11 cellular contexts compared by ENCODE assay signal in genomic region chr14:76810525-76810924, GRCh38. TPM values are rescaled to one million over a fixed set of nuclear protein-coding genes. Genes with fewer than 3 reads are reported as not detected.
DNase-seq lines count a peak whose midpoint lies in the region; ATAC-seq and TF ChIP-seq lines count a peak whose summit lies in the region.
"Had no signal": no experiment of that assay in that cellular context is flagged by ENCODE, and none has a peak within 500 bp of the region (broad histone marks: within the 10 kb centered on the region; RNA-seq: fewer than 3 reads in every experiment).

No MANE protein-coding gene starts in this region.

- H3K27me3 Mint-ChIP-seq in T-cell, result no peaks in the 10 kb centered on the region

- no peak overlapping the region for H2BK5ac ChIP-seq in mesendoderm (ENCODE audit: low read length)

- peak overlapping the region; percentile 53 to 81 for H3K27ac Mint-ChIP-seq in T-cell

- no peak overlapping the region for H3K18ac ChIP-seq in mesendoderm (ENCODE audit: low read length)

- no peak overlapping the region for H2AFZ ChIP-seq in fibroblast of lung (ENCODE audit: low read length)

- no peak for DNase-seq in HAP-1 (ENCODE audit: low spot score in 2 of 2)
- DNase-seq in T-cell, result no peak
- no peak for DNase-seq in fibroblast of lung (ENCODE audit: low read depth in 2 of 2)
- DNase-seq in retina, result peak; percentile 27
- no peak for DNase-seq in mucosa of gallbladder (ENCODE audit: low spot score)
- no peak for DNase-seq in T-helper 9 cell
- DNase-seq in mesendoderm, result no peak
- DNase-seq in SHP77 (lab: John Stamatoyannopoulos, UW), result no peak

- H3K27me3 ChIP-seq in HAP-1 (ENCODE audit: low read depth), result no peaks in the 10 kb centered on the region
- no peaks in the 10 kb centered on the region for H3K27me3 ChIP-seq in fibroblast of lung (ENCODE audit: control insufficient read depth, insufficient read depth, low read length)
- no peaks in the 10 kb centered on the region for H3K27me3 ChIP-seq in mesendoderm (ENCODE audit: insufficient read depth, low read length, poor library complexity)
- H3K27me3 ChIP-seq: gastroesophageal sphincter had no signal

- no peak overlapping the region for H3K27ac ChIP-seq in fibroblast of lung (ENCODE audit: insufficient read depth, low read length)
- no peak overlapping the region for H3K27ac ChIP-seq in mesendoderm (ENCODE audit: low read depth, low read length)

- H3K4ac ChIP-seq in mesendoderm (ENCODE audit: low read depth, low read length), result no peak overlapping the region

- peaks cover 31% of the 10 kb centered on the region for H3K36me3 ChIP-seq in HAP-1 (replicated peaks)
- H3K36me3 ChIP-seq in fibroblast of lung (ENCODE audit: control insufficient read depth, insufficient read depth, low read length), result peaks cover 3% of the 10 kb centered on the region
- H3K36me3 ChIP-seq in mesendoderm (ENCODE audit: control insufficient read depth, insufficient read depth, low read length), result no peaks in the 10 kb centered on the region

- peaks cover 31% of the 10 kb centered on the region for H3K36me3 Mint-ChIP-seq in T-cell

- no peak for TF ChIP-seq CTCF in fibroblast of lung (conservative IDR thresholded peaks at IDR 0.05 in 1 of 2, IDR thresholded peaks at IDR 0.05 in 1 of 2; ENCODE audit: low read depth in 1 of 2, low read length in 2 of 2)

- CTCF ChIA-PET in T-cell (lab: Charles Lee), result interaction anchor here (0.7 to 1.5 kb wide), 4 partner anchors 8 to 793 kb away, joined by 3 to 10 read pairs (median 5); no protein-coding TSS in a partner anchor

- in situ Hi-C loops in HAP-1 (cut with MboI; ENCODE audit: low sequenced_read_pairs), result no loop called here

- no peak overlapping the region for H2AK5ac ChIP-seq in mesendoderm (ENCODE audit: low read length)

- no peak overlapping the region for H4K5ac ChIP-seq in mesendoderm (ENCODE audit: low read length)

- no peak overlapping the region for H3K56ac ChIP-seq in mesendoderm (ENCODE audit: low read length)

- H3K79me2 ChIP-seq in fibroblast of lung (ENCODE audit: control insufficient read depth, insufficient read depth, low read length), result no peaks in the 10 kb centered on the region
- peaks cover 2% of the 10 kb centered on the region for H3K79me2 ChIP-seq in mesendoderm (ENCODE audit: control insufficient read depth, insufficient read depth, low read length)

- no peak overlapping the region for H3K9ac ChIP-seq in fibroblast of lung (ENCODE audit: insufficient read depth, low read length)
- H3K9ac ChIP-seq in mesendoderm (ENCODE audit: low read length), result no peak overlapping the region

- WGBS in mesendoderm (ENCODE audit: extremely low coverage, insufficient coverage, low lambda C conversion rate), result no CpG with 5 or more reads among the region's 3 CpGs

- H2BK15ac ChIP-seq in mesendoderm (replicated peaks; ENCODE audit: low read depth), result no peak overlapping the region

- H3K4me1 Mint-ChIP-seq in T-cell, result peaks cover 32 to 50% (median 33%) of the 10 kb centered on the region in 3 donors

- no peak for ATAC-seq in T-cell (replicated peaks in 1 of 4)
- ATAC-seq: gastroesophageal sphincter had no signal

- peaks cover 4% of the 10 kb centered on the region for H3K79me1 ChIP-seq in mesendoderm (ENCODE audit: low read length)

- H3K4me3 ChIP-seq in HAP-1 (peak overlapping the region; percentile 64), fibroblast of lung (replicated peaks in 1 of 4; ENCODE audit: control extremely low read depth in 1 of 4, insufficient read depth in 1 of 4, low read depth in 3 of 4, low read length in 4 of 4) (peak overlapping the region in 3 of 4 experiments; percentile 23 to 85 (median 67)), mesendoderm (ENCODE audit: low read length) (no peak overlapping the region)

- no peaks in the 10 kb centered on the region for H3K9me3 ChIP-seq in HAP-1
- no peaks in the 10 kb centered on the region for H3K9me3 ChIP-seq in fibroblast of lung (ENCODE audit: control insufficient read depth, insufficient read depth, low read depth, low read length)
- H3K9me3 ChIP-seq: gastroesophageal sphincter had no signal

- H3K4me1 ChIP-seq in HAP-1 (peaks cover 12% of the 10 kb centered on the region), fibroblast of lung (ENCODE audit: control insufficient read depth, extremely low read depth, insufficient read depth, low read length) (no peaks in the 10 kb centered on the region), mesendoderm (ENCODE audit: control insufficient read depth, low read depth, low read length) (peaks cover 3% of the 10 kb centered on the region)

- H3K4me2 ChIP-seq in fibroblast of lung (ENCODE audit: extremely low read depth, insufficient read depth, low read length) (peak overlapping the region; percentile 90), mesendoderm (ENCODE audit: low read length) (no peak overlapping the region)

- H4K20me1 ChIP-seq in fibroblast of lung (ENCODE audit: control insufficient read depth, extremely low read depth, insufficient read depth, low read length), result no peaks in the 10 kb centered on the region

- no peak overlapping the region for H4K8ac ChIP-seq in mesendoderm (ENCODE audit: low read depth, low read length)

- POLR2A ChIA-PET in T-cell (lab: Charles Lee), result interaction anchor here (0.6 to 0.7 kb wide), 4 partner anchors 41 to 606 kb away, joined by 3 to 5 read pairs (median 4); no protein-coding TSS in a partner anchor

- H3K23ac ChIP-seq in mesendoderm (ENCODE audit: low read length), result no peak overlapping the region

- peak overlapping the region; percentile 90 to 97 (median 93) for H3K4me3 Mint-ChIP-seq in T-cell

- no peaks in the 10 kb centered on the region for H3K9me3 Mint-ChIP-seq in T-cell

- no peak overlapping the region for H2BK120ac ChIP-seq in mesendoderm (ENCODE audit: low read depth, low read length)

RNA-seq across cellular contexts. Expression of gene ANGEL1, which starts 2.2 kb away (rescaled TPM):
- total RNA-seq in T-cell (10 to 100 TPM; 15.4 to 33.7 (median 28.3) TPM), fibroblast of lung (5.1 and 6.6 TPM in 2 replicates), mucosa of gallbladder (22.2 TPM)
- 7.0 and 8.4 TPM in 2 replicates for polyA plus RNA-seq in fibroblast of lung
- polyA plus RNA-seq in fibroblast of lung (2012), result 3.8 and 4.2 TPM in 2 replicates
- 28.7 and 82.8 TPM in 2 replicates for polyA minus RNA-seq in fibroblast of lung (ENCODE audit: low replicate concordance)
- polyA plus RNA-seq in mesendoderm (2013, experiment 1 of 2), result 9.5 TPM
- polyA plus RNA-seq in mesendoderm (2013, experiment 2 of 2), result 8.7 TPM

RNA-seq across cellular contexts. Expression of gene LRRC74A, which starts 15.7 kb away (rescaled TPM):
- total RNA-seq in T-cell (not detected), fibroblast of lung (not detected in 2 replicates), mucosa of gallbladder (not detected)
- not detected in 2 replicates for polyA plus RNA-seq in fibroblast of lung
- polyA plus RNA-seq in fibroblast of lung (2012), result not detected in 2 replicates
- polyA minus RNA-seq in fibroblast of lung (ENCODE audit: low replicate concordance), result not detected in 2 replicates
- not detected for polyA plus RNA-seq in mesendoderm (2013, experiment 1 of 2)
- polyA plus RNA-seq in mesendoderm (2013, experiment 2 of 2), result not detected
- total RNA-seq: gastroesophageal sphincter, pulmonary artery endothelial cell, SK-MEL-5 had no signal

RNA-seq across cellular contexts. Expression of gene VASH1, which starts 49.3 kb away (rescaled TPM):
- 10 to 100 TPM in 3 of 5 donors, 1 to 10 TPM in 2; 3.8 to 14.9 (median 10.3) TPM for total RNA-seq in T-cell
- 4.5 and 6.2 TPM in 2 replicates for total RNA-seq in fibroblast of lung
- 2.5 and 3.0 TPM in 2 replicates for polyA plus RNA-seq in fibroblast of lung
- 5.0 and 6.2 TPM in 2 replicates for polyA plus RNA-seq in fibroblast of lung (2012)
- polyA minus RNA-seq in fibroblast of lung (ENCODE audit: low replicate concordance), result 6.0 and 8.4 TPM in 2 replicates
- 18.4 TPM for total RNA-seq in mucosa of gallbladder
- polyA plus RNA-seq in mesendoderm (2013, experiment 1 of 2), result 1.7 TPM
- 1.3 TPM for polyA plus RNA-seq in mesendoderm (2013, experiment 2 of 2)
